In genomic region chr3:14688525-14688924, GRCh38 we compare ENCODE assay signal across 18 cellular contexts. TPM values are rescaled to one million over a fixed set of nuclear protein-coding genes. Genes with fewer than 3 reads are reported as not detected.
DNase-seq lines count a peak whose midpoint lies in the region; ATAC-seq, FAIRE-seq and TF ChIP-seq lines count a peak whose summit lies in the region.
"Had no signal": no experiment of that assay in that cellular context is flagged by ENCODE, and none has a peak within 500 bp of the region (broad histone marks: within the 10 kb centered on the region; RNA-seq: fewer than 3 reads in every experiment).

No MANE protein-coding gene starts in this region.

- in situ Hi-C loops in G401 (cut with HindIII; ENCODE audit: low sequenced_read_pairs) = no loop called here

- H3K4me3 ChIP-seq in BLaER1 treated with 17β-estradiol and CSF1 and Interleukin-3, amounts not matched to agents 10 nM and 100 nM = no peak overlapping the region
- no peak overlapping the region for H3K4me3 ChIP-seq in pancreas
- H3K4me3 ChIP-seq: upper lobe of right lung had no signal

- 80 to 84% methylated on average over 2 of the region's 2 CpGs for WGBS in pancreas, 2 donors

- no peak overlapping the region for H3K27ac ChIP-seq in BLaER1 treated with 17β-estradiol and CSF1 and Interleukin-3, amounts not matched to agents 10 nM and 100 nM
- no peak overlapping the region for H3K27ac ChIP-seq in pancreas
- H3K27ac ChIP-seq: foreskin keratinocyte, parathyroid adenoma, upper lobe of right lung had no signal

- ATAC-seq in HG02763 (IDR thresholded peaks at IDR 0.05; ENCODE audit: unreplicated experiment) (peak; percentile 40), pancreas (no peak)
- ATAC-seq: foreskin keratinocyte, upper lobe of right lung had no signal

- H3K4me1 ChIP-seq in BLaER1 treated with 17β-estradiol and CSF1 and Interleukin-3, amounts not matched to agents 10 nM and 100 nM = peaks cover 26 to 52% (median 35%) of the 10 kb centered on the region in 10 experiments
- no peaks in the 10 kb centered on the region for H3K4me1 ChIP-seq in pancreas
- H3K4me1 ChIP-seq: foreskin keratinocyte, parathyroid adenoma, upper lobe of right lung had no signal

- no peak for TF ChIP-seq CTCF in pancreas (IDR thresholded peaks at IDR 0.05)

- no peak overlapping the region for H3K9ac ChIP-seq in BLaER1 treated with 17β-estradiol and CSF1 and Interleukin-3, amounts not matched to agents 10 nM and 100 nM
- H3K9ac ChIP-seq: parathyroid adenoma had no signal

- H3K27me3 ChIP-seq in BLaER1 treated with 17β-estradiol and CSF1 and Interleukin-3, amounts not matched to agents 10 nM and 100 nM = no peaks in the 10 kb centered on the region
- H3K27me3 ChIP-seq in pancreas = no peaks in the 10 kb centered on the region
- H3K27me3 ChIP-seq: upper lobe of right lung had no signal

- peak overlapping the region in 9 of 11 experiments; percentile 13 to 49 (median 30); a peak in 13 of 22 replicates for H3K4me2 ChIP-seq in BLaER1 treated with 17β-estradiol and CSF1 and Interleukin-3, amounts not matched to agents 10 nM and 100 nM

- H3K36me3 ChIP-seq in BLaER1 treated with 17β-estradiol and CSF1 and Interleukin-3, amounts not matched to agents 10 nM and 100 nM = no peaks in the 10 kb centered on the region
- no peaks in the 10 kb centered on the region for H3K36me3 ChIP-seq in pancreas
- H3K36me3 ChIP-seq: upper lobe of right lung had no signal

- DNase-seq in GM19239 (ENCODE audit: insufficient read length, low spot score) (no peak), Kasumi-1 (lab: John Stamatoyannopoulos, UW) (peak; percentile 54 to 66), G401 (ENCODE audit: low spot score) (no peak), NCI-H1694 (lab: John Stamatoyannopoulos, UW) (no peak), superior temporal gyrus (ENCODE audit: extremely low spot score) (no peak), pancreas (no peak)
- DNase-seq: Calu3; caudate nucleus; endodermal cell; foreskin keratinocyte; immature natural killer cell; NCI-H1417 treated with DMSO at 0.1 percent for 48 hours; NCI-H69; stimulated activated CD4-positive, alpha-beta T cell treated with anti-CD3 and anti-CD28 coated beads, Interleukin-15, amount 100 ng/mL, for 24 hours; upper lobe of right lung had no signal

- FAIRE-seq in GM19239 (lab: Jason Lieb, UNC) = peak; percentile 67
- FAIRE-seq in pancreas (lab: Jason Lieb, UNC) = no peak

- H4K20me1 ChIP-seq in BLaER1 treated with 17β-estradiol and CSF1 and Interleukin-3, amounts not matched to agents 10 nM and 100 nM = no peaks in the 10 kb centered on the region

- intact Hi-C loops in pancreas (cut with DNase I) = no loop called here

- H3K9me3 ChIP-seq in BLaER1 treated with 17β-estradiol and CSF1 and Interleukin-3, amounts not matched to agents 10 nM and 100 nM (replicated peaks in 1 of 11) = peaks cover under 1 to 11% (median 6%) of the 10 kb centered on the region in 11 experiments; a peak in 14 of 22 replicates
- H3K9me3 ChIP-seq in pancreas = no peaks in the 10 kb centered on the region

RNA-seq across cellular contexts. Expression of gene C3orf20, which starts 13.6 kb away (rescaled TPM):
- not detected in 2 replicates for total RNA-seq in G401 (2014; rRNA removed; shearing (Covaris generic))
- total RNA-seq in pancreas = under 1 TPM in 4 of 6 donors, not detected in 2; 0.04 to 0.12 (median 0.08) TPM
- under 1 TPM in 1 of 2 donors, not detected in 1; 0.02 TPM for polyA plus RNA-seq in pancreas
- total RNA-seq: endodermal cell, foreskin keratinocyte had no signal
- polyA plus RNA-seq: foreskin keratinocyte, immature natural killer cell had no signal

RNA-seq across cellular contexts. Expression of gene CCDC174, which starts 37.0 kb away (rescaled TPM):
- total RNA-seq in G401 (2014; rRNA removed; shearing (Covaris generic)) = 9.3 and 18.9 TPM in 2 replicates
- 10 to 100 TPM in 3 of 6 donors, 1 to 10 TPM in 3; 7.2 to 13.7 (median 11.0) TPM for total RNA-seq in pancreas
- polyA plus RNA-seq in pancreas = 10 to 100 TPM; 12.9 to 18.1 TPM

Comparison
In these comparisons a context has a peak if more than half of its experiments do, and no peak if none do; other contexts are left out.
1. DNase-seq: peak in Kasumi-1 (2 of 2); none in GM19239 (single experiment), G401 (single experiment), NCI-H1694 (single experiment), superior temporal gyrus (single experiment) and pancreas (0 of 6).